Comparison of ENCODE assay signal across 15 cellular contexts in genomic region chrX:46754450-46755075, GRCh38. TPM values are rescaled to one million over a fixed set of nuclear protein-coding genes. Genes with fewer than 3 reads are reported as not detected.
DNase-seq lines count a peak whose midpoint lies in the region; ATAC-seq and TF ChIP-seq lines count a peak whose summit lies in the region.
"Had no signal": no experiment of that assay in that cellular context is flagged by ENCODE, and none has a peak within 500 bp of the region (broad histone marks: within the 10 kb centered on the region; RNA-seq: fewer than 3 reads in every experiment).

No MANE protein-coding gene starts in this region.

- POLR2A ChIA-PET in activated CD4-positive, alpha-beta T cell treated with anti-CD3 and anti-CD28 coated beads for 36 hours (lab: Charles Lee): interaction anchor here (0.6 kb wide), 1 partner anchor 354 kb away, joined by 3 read pairs; no protein-coding TSS in a partner anchor
- POLR2A ChIA-PET in activated CD8-positive, alpha-beta T cell treated with anti-CD3 and anti-CD28 coated beads, Interleukin-2, amount 10 ng/mL, durations not matched to agents 7 days and 5 days (lab: Charles Lee): interaction anchor here (0.7 kb wide), 1 partner anchor 10 kb away, joined by 3 read pairs; no protein-coding TSS in a partner anchor

- peak; percentile 3 for DNase-seq in activated CD4-positive, alpha-beta T cell treated with anti-CD3 and anti-CD28 coated beads for 36 hours
- no peak for DNase-seq in activated CD4-positive, alpha-beta T cell treated with anti-CD3 and anti-CD28 coated beads for 4 hours
- no peak for DNase-seq in activated CD8-positive, alpha-beta T cell treated with anti-CD3 and anti-CD28 coated beads, Interleukin-2, amount 10 ng/mL, durations not matched to agents 7 days and 5 days
- no peak for DNase-seq in posterior vena cava (ENCODE audit: low spot score)
- no peak for DNase-seq in activated naive CD4-positive, alpha-beta T cell treated with anti-CD3 and anti-CD28 coated beads, Interleukin-2, amount 10 ng/mL, durations not matched to agents 7 days and 5 days
- no peak for DNase-seq in right cardiac atrium
- DNase-seq: ACHN; activated CD4-positive, alpha-beta T cell treated with anti-CD3 and anti-CD28 coated beads for 48 hours; immature natural killer cell; NCI-H226; transverse colon had no signal

- no peak for TF ChIP-seq CTCF in Loucy (conservative IDR thresholded peaks at IDR 0.05; ENCODE audit: low read length)

- H3K4me1 ChIP-seq in Loucy (ENCODE audit: insufficient read depth, low read length, poor library complexity, severe bottlenecking) (peaks cover 26% of the 10 kb centered on the region), right cardiac atrium (ENCODE audit: control insufficient read depth, insufficient read depth, low read length) (no peaks in the 10 kb centered on the region)
- H3K4me1 ChIP-seq: right atrium auricular region had no signal

- no peak overlapping the region for H3K27ac ChIP-seq in right cardiac atrium (ENCODE audit: low read length)
- H3K27ac ChIP-seq: right atrium auricular region, SJSA1, transverse colon had no signal

- H2AFZ ChIP-seq in Loucy (ENCODE audit: low read length): no peak overlapping the region

- H3K9me3 ChIP-seq in Loucy (ENCODE audit: insufficient read depth, low read depth, low read length): no peaks in the 10 kb centered on the region
- H3K9me3 ChIP-seq in right cardiac atrium (ENCODE audit: control insufficient read depth, low read length): no peaks in the 10 kb centered on the region
- H3K9me3 ChIP-seq: right atrium auricular region, SJSA1, transverse colon had no signal

- no peaks in the 10 kb centered on the region for H4K20me1 ChIP-seq in Loucy (ENCODE audit: insufficient read depth, low read length, poor library complexity, severe bottlenecking)

- no peaks in the 10 kb centered on the region for H3K9me3 Mint-ChIP-seq in activated CD4-positive, alpha-beta T cell treated with anti-CD3 and anti-CD28 coated beads for 36 hours (ENCODE audit: low read depth)
- no peaks in the 10 kb centered on the region for H3K9me3 Mint-ChIP-seq in activated CD8-positive, alpha-beta T cell treated with anti-CD3 and anti-CD28 coated beads, Interleukin-2, amount 10 ng/mL, durations not matched to agents 7 days and 5 days (ENCODE audit: insufficient read depth)
- no peaks in the 10 kb centered on the region for H3K9me3 Mint-ChIP-seq in stimulated activated naive CD8-positive, alpha-beta T cell treated with anti-CD3 and anti-CD28 coated beads, Interleukin-15, Interleukin-2, amounts not matched to agents 100 ng/mL and 50 ng/mL, for 24 hours
- H3K9me3 Mint-ChIP-seq in activated naive CD4-positive, alpha-beta T cell treated with anti-CD3 and anti-CD28 coated beads, Interleukin-2, amount 10 ng/mL, durations not matched to agents 7 days and 5 days: no peaks in the 10 kb centered on the region
- H3K9me3 Mint-ChIP-seq: immature natural killer cell had no signal

- H3K4me3 ChIP-seq in Loucy (ENCODE audit: low read length, poor library complexity, severe bottlenecking) (peak overlapping the region; percentile 16), right cardiac atrium (ENCODE audit: low read length) (no peak overlapping the region)
- H3K4me3 ChIP-seq: right atrium auricular region, SJSA1, transverse colon had no signal

- 72% methylated on average over 4 of the region's 4 CpGs for WGBS in right cardiac atrium

- H3K27me3 ChIP-seq in Loucy (ENCODE audit: insufficient read depth, low read length, poor library complexity, severe bottlenecking): no peaks in the 10 kb centered on the region
- no peaks in the 10 kb centered on the region for H3K27me3 ChIP-seq in right cardiac atrium (ENCODE audit: control insufficient read depth, insufficient read depth)
- H3K27me3 ChIP-seq: right atrium auricular region, SJSA1, transverse colon had no signal

- no peaks in the 10 kb centered on the region for H3F3A ChIP-seq in Loucy (ENCODE audit: low read depth)

- H3K4me2 ChIP-seq in Loucy (ENCODE audit: low read depth, low read length, poor library complexity, severe bottlenecking): peak overlapping the region; percentile 43

- H3K4me3 Mint-ChIP-seq in activated CD4-positive, alpha-beta T cell treated with anti-CD3 and anti-CD28 coated beads for 36 hours: peak overlapping the region; percentile 9
- no peak overlapping the region for H3K4me3 Mint-ChIP-seq in activated CD8-positive, alpha-beta T cell treated with anti-CD3 and anti-CD28 coated beads, Interleukin-2, amount 10 ng/mL, durations not matched to agents 7 days and 5 days
- H3K4me3 Mint-ChIP-seq in stimulated activated naive CD8-positive, alpha-beta T cell treated with anti-CD3 and anti-CD28 coated beads, Interleukin-15, Interleukin-2, amounts not matched to agents 100 ng/mL and 50 ng/mL, for 24 hours: peak overlapping the region; percentile 65
- H3K4me3 Mint-ChIP-seq in activated naive CD4-positive, alpha-beta T cell treated with anti-CD3 and anti-CD28 coated beads, Interleukin-2, amount 10 ng/mL, durations not matched to agents 7 days and 5 days: no peak overlapping the region
- H3K4me3 Mint-ChIP-seq: immature natural killer cell had no signal

- H3K9me2 ChIP-seq in Loucy (replicated peaks; ENCODE audit: low read depth, low read length): no peaks in the 10 kb centered on the region

- H3K36me3 ChIP-seq in Loucy (ENCODE audit: insufficient read depth, low read length): no peaks in the 10 kb centered on the region
- H3K36me3 ChIP-seq: right atrium auricular region, SJSA1, transverse colon had no signal

- intact Hi-C loops in activated CD4-positive, alpha-beta T cell treated with anti-CD3 and anti-CD28 coated beads for 36 hours (cut with DNase I, micrococcal nuclease): loop anchor here (5.0 kb wide), 2 partner anchors 67 to 338 kb away; no protein-coding TSS in a partner anchor
- intact Hi-C loops in posterior vena cava (cut with DNase I) (no loop called here), right cardiac atrium (cut with DNase I) (loop anchor here in 1 of 4 donors (5.0 kb wide), 1 partner anchor 43 kb away; no protein-coding TSS in a partner anchor)

- H3K79me2 ChIP-seq in Loucy (ENCODE audit: insufficient read depth, low read length): 0 out of 2 replicates have a peak, but pooled peaks cover 6% of the 10 kb centered on the region

- peak overlapping the region; percentile 39 for H3K9ac ChIP-seq in Loucy (ENCODE audit: low read depth, low read length, poor library complexity, severe bottlenecking)

- no peak for ATAC-seq in activated CD4-positive, alpha-beta T cell treated with anti-CD3 and anti-CD28 coated beads for 36 hours
- ATAC-seq in activated CD8-positive, alpha-beta T cell treated with anti-CD3 and anti-CD28 coated beads, Interleukin-2, amount 10 ng/mL, durations not matched to agents 7 days and 5 days: no peak
- no peak for ATAC-seq in right cardiac atrium

- H3K4me1 Mint-ChIP-seq in activated CD4-positive, alpha-beta T cell treated with anti-CD3 and anti-CD28 coated beads for 36 hours: peaks cover 26% of the 10 kb centered on the region
- H3K4me1 Mint-ChIP-seq in activated CD8-positive, alpha-beta T cell treated with anti-CD3 and anti-CD28 coated beads, Interleukin-2, amount 10 ng/mL, durations not matched to agents 7 days and 5 days (ENCODE audit: low read depth): peaks cover 34% of the 10 kb centered on the region
- H3K4me1 Mint-ChIP-seq in stimulated activated naive CD8-positive, alpha-beta T cell treated with anti-CD3 and anti-CD28 coated beads, Interleukin-15, Interleukin-2, amounts not matched to agents 100 ng/mL and 50 ng/mL, for 24 hours (ENCODE audit: low read depth): peaks cover 31% of the 10 kb centered on the region
- peaks cover 29% of the 10 kb centered on the region for H3K4me1 Mint-ChIP-seq in activated naive CD4-positive, alpha-beta T cell treated with anti-CD3 and anti-CD28 coated beads, Interleukin-2, amount 10 ng/mL, durations not matched to agents 7 days and 5 days

- H3K27me3 Mint-ChIP-seq in activated CD4-positive, alpha-beta T cell treated with anti-CD3 and anti-CD28 coated beads for 36 hours: no peaks in the 10 kb centered on the region
- H3K27me3 Mint-ChIP-seq in activated CD8-positive, alpha-beta T cell treated with anti-CD3 and anti-CD28 coated beads, Interleukin-2, amount 10 ng/mL, durations not matched to agents 7 days and 5 days (ENCODE audit: low read depth): no peaks in the 10 kb centered on the region
- H3K27me3 Mint-ChIP-seq in stimulated activated naive CD8-positive, alpha-beta T cell treated with anti-CD3 and anti-CD28 coated beads, Interleukin-15, Interleukin-2, amounts not matched to agents 100 ng/mL and 50 ng/mL, for 24 hours: no peaks in the 10 kb centered on the region
- H3K27me3 Mint-ChIP-seq in activated naive CD4-positive, alpha-beta T cell treated with anti-CD3 and anti-CD28 coated beads, Interleukin-2, amount 10 ng/mL, durations not matched to agents 7 days and 5 days: no peaks in the 10 kb centered on the region

- H3K27ac Mint-ChIP-seq in activated CD4-positive, alpha-beta T cell treated with anti-CD3 and anti-CD28 coated beads for 36 hours: no peak overlapping the region
- peak overlapping the region; percentile 30 for H3K27ac Mint-ChIP-seq in activated CD8-positive, alpha-beta T cell treated with anti-CD3 and anti-CD28 coated beads, Interleukin-2, amount 10 ng/mL, durations not matched to agents 7 days and 5 days
- peak overlapping the region; percentile 40 for H3K27ac Mint-ChIP-seq in stimulated activated naive CD8-positive, alpha-beta T cell treated with anti-CD3 and anti-CD28 coated beads, Interleukin-15, Interleukin-2, amounts not matched to agents 100 ng/mL and 50 ng/mL, for 24 hours
- no peak overlapping the region for H3K27ac Mint-ChIP-seq in activated naive CD4-positive, alpha-beta T cell treated with anti-CD3 and anti-CD28 coated beads, Interleukin-2, amount 10 ng/mL, durations not matched to agents 7 days and 5 days
- H3K27ac Mint-ChIP-seq: immature natural killer cell had no signal

- CTCF ChIA-PET in activated CD4-positive, alpha-beta T cell treated with anti-CD3 and anti-CD28 coated beads for 36 hours (lab: Charles Lee): interaction anchor here (0.7 to 2.2 kb wide), 2 partner anchors 42 to 48 kb away, joined by 5 to 8 read pairs; no protein-coding TSS in a partner anchor
- CTCF ChIA-PET in activated CD8-positive, alpha-beta T cell treated with anti-CD3 and anti-CD28 coated beads, Interleukin-2, amount 10 ng/mL, durations not matched to agents 7 days and 5 days (lab: Charles Lee): interaction anchor here (1.1 kb wide), 1 partner anchor 39 kb away, joined by 3 read pairs; no protein-coding TSS in a partner anchor
- CTCF ChIA-PET in activated naive CD4-positive, alpha-beta T cell treated with anti-CD3 and anti-CD28 coated beads, Interleukin-2, amount 10 ng/mL, durations not matched to agents 7 days and 5 days (lab: Charles Lee): interaction anchor here (1.3 kb wide), 1 partner anchor 42 kb away, joined by 4 read pairs; no protein-coding TSS in a partner anchor

- H3K36me3 Mint-ChIP-seq in activated CD4-positive, alpha-beta T cell treated with anti-CD3 and anti-CD28 coated beads for 36 hours (ENCODE audit: low read depth): peaks cover 6% of the 10 kb centered on the region
- H3K36me3 Mint-ChIP-seq in activated CD8-positive, alpha-beta T cell treated with anti-CD3 and anti-CD28 coated beads, Interleukin-2, amount 10 ng/mL, durations not matched to agents 7 days and 5 days (ENCODE audit: low read depth): no peaks in the 10 kb centered on the region
- no peaks in the 10 kb centered on the region for H3K36me3 Mint-ChIP-seq in stimulated activated naive CD8-positive, alpha-beta T cell treated with anti-CD3 and anti-CD28 coated beads, Interleukin-15, Interleukin-2, amounts not matched to agents 100 ng/mL and 50 ng/mL, for 24 hours (ENCODE audit: low read depth)
- H3K36me3 Mint-ChIP-seq in activated naive CD4-positive, alpha-beta T cell treated with anti-CD3 and anti-CD28 coated beads, Interleukin-2, amount 10 ng/mL, durations not matched to agents 7 days and 5 days: no peaks in the 10 kb centered on the region
- H3K36me3 Mint-ChIP-seq: immature natural killer cell had no signal

RNA-seq across cellular contexts. Expression of gene SLC9A7, which starts 4.4 kb away (rescaled TPM):
- total RNA-seq in activated CD4-positive, alpha-beta T cell treated with anti-CD3 and anti-CD28 coated beads for 36 hours: 10 to 100 TPM; 16.3 to 19.2 TPM
- 1 to 10 TPM; 3.3 to 3.8 TPM for total RNA-seq in activated CD8-positive, alpha-beta T cell treated with anti-CD3 and anti-CD28 coated beads, Interleukin-2, amount 10 ng/mL, durations not matched to agents 7 days and 5 days
- 1 to 10 TPM; 1.8 to 1.9 TPM for total RNA-seq in posterior vena cava
- total RNA-seq in right cardiac atrium: 1 to 10 TPM; 4.4 to 8.7 (median 6.1) TPM
- 1.3 TPM for polyA plus RNA-seq in right cardiac atrium

Comparison
In these comparisons a context has a peak if more than half of its experiments do, and no peak if none do; other contexts are left out.
1. H3K27ac Mint-ChIP-seq: peak in activated CD8-positive, alpha-beta T cell treated with anti-CD3 and anti-CD28 coated beads, Interleukin-2, amount 10 ng/mL, durations not matched to agents 7 days and 5 days (single experiment) and stimulated activated naive CD8-positive, alpha-beta T cell treated with anti-CD3 and anti-CD28 coated beads, Interleukin-15, Interleukin-2, amounts not matched to agents 100 ng/mL and 50 ng/mL, for 24 hours (single experiment); none in activated CD4-positive, alpha-beta T cell treated with anti-CD3 and anti-CD28 coated beads for 36 hours (single experiment) and activated naive CD4-positive, alpha-beta T cell treated with anti-CD3 and anti-CD28 coated beads, Interleukin-2, amount 10 ng/mL, durations not matched to agents 7 days and 5 days (single experiment).
2. H3K4me3 Mint-ChIP-seq: peak in activated CD4-positive, alpha-beta T cell treated with anti-CD3 and anti-CD28 coated beads for 36 hours (single experiment) and stimulated activated naive CD8-positive, alpha-beta T cell treated with anti-CD3 and anti-CD28 coated beads, Interleukin-15, Interleukin-2, amounts not matched to agents 100 ng/mL and 50 ng/mL, for 24 hours (single experiment); none in activated CD8-positive, alpha-beta T cell treated with anti-CD3 and anti-CD28 coated beads, Interleukin-2, amount 10 ng/mL, durations not matched to agents 7 days and 5 days (single experiment) and activated naive CD4-positive, alpha-beta T cell treated with anti-CD3 and anti-CD28 coated beads, Interleukin-2, amount 10 ng/mL, durations not matched to agents 7 days and 5 days (single experiment).
3. intact Hi-C loops: an anchor here in activated CD4-positive, alpha-beta T cell treated with anti-CD3 and anti-CD28 coated beads for 36 hours (5.0 kb wide); none called in posterior vena cava.